16 cellular contexts compared by ENCODE assay signal in genomic region chr2:68809324-68810240, GRCh38.
DNase-seq lines count a peak whose midpoint lies in the region; ATAC-seq, FAIRE-seq and TF ChIP-seq lines count a peak whose summit lies in the region.
"Had no signal": no experiment of that assay in that cellular context is flagged by ENCODE, and none has a peak within 500 bp of the region (broad histone marks: within the 10 kb centered on the region; RNA-seq: fewer than 3 reads in every experiment).

No MANE protein-coding gene starts in this region.

- POLR2A ChIA-PET in CD4-positive, alpha-beta T cell (lab: Charles Lee), result interaction anchor here (0.6 to 1.4 kb wide), 2 partner anchors 14 to 45 kb away, joined by 4 read pairs; no protein-coding TSS in a partner anchor
- POLR2A ChIA-PET in activated CD8-positive, alpha-beta T cell treated with anti-CD3 and anti-CD28 coated beads for 36 hours (lab: Charles Lee), result interaction anchor here (0.5 kb wide), 1 partner anchor 101 kb away, joined by 3 read pairs; no protein-coding TSS in a partner anchor

- no peak for FAIRE-seq in RCC 7860 (lab: Jason Lieb, UNC)

- H3K27me3 Mint-ChIP-seq in CD4-positive, alpha-beta T cell, result no peaks in the 10 kb centered on the region
- H3K27me3 Mint-ChIP-seq in IgD-negative memory B cell (no peaks in the 10 kb centered on the region), immature natural killer cell (ENCODE audit: low read depth in 3 of 3) (no peaks in the 10 kb centered on the region)
- no peaks in the 10 kb centered on the region for H3K27me3 Mint-ChIP-seq in activated CD8-positive, alpha-beta T cell treated with anti-CD3 and anti-CD28 coated beads for 36 hours

- in situ Hi-C loops in G401 (cut with HindIII; ENCODE audit: low sequenced_read_pairs), result no loop called here

- H3K27ac Mint-ChIP-seq in CD4-positive, alpha-beta T cell, result peak overlapping the region; percentile 83
- H3K27ac Mint-ChIP-seq in IgD-negative memory B cell, result peak overlapping the region; percentile 78 to 97 (median 89)
- H3K27ac Mint-ChIP-seq in activated CD8-positive, alpha-beta T cell treated with anti-CD3 and anti-CD28 coated beads for 36 hours, result peak overlapping the region; percentile 69
- peak overlapping the region; percentile 83 to 94 (median 90) for H3K27ac Mint-ChIP-seq in immature natural killer cell

- peaks cover 84% of the 10 kb centered on the region for H3K36me3 Mint-ChIP-seq in CD4-positive, alpha-beta T cell (ENCODE audit: low read depth)
- H3K36me3 Mint-ChIP-seq in IgD-negative memory B cell (peaks cover 3% of the 10 kb centered on the region), immature natural killer cell (peaks cover 25 to 63% (median 60%) of the 10 kb centered on the region in 3 donors)
- peaks cover 64% of the 10 kb centered on the region for H3K36me3 Mint-ChIP-seq in activated CD8-positive, alpha-beta T cell treated with anti-CD3 and anti-CD28 coated beads for 36 hours (ENCODE audit: low read depth)

- H3K4me3 Mint-ChIP-seq in CD4-positive, alpha-beta T cell, result no peak overlapping the region
- peak overlapping the region in 2 of 4 donors; percentile 25 to 42 for H3K4me3 Mint-ChIP-seq in IgD-negative memory B cell
- H3K4me3 Mint-ChIP-seq in activated CD8-positive, alpha-beta T cell treated with anti-CD3 and anti-CD28 coated beads for 36 hours, result no peak overlapping the region
- peak overlapping the region in 4 of 5 donors; percentile 0 to 82 (median 44) for H3K4me3 Mint-ChIP-seq in immature natural killer cell

- no peaks in the 10 kb centered on the region for H3K9me3 Mint-ChIP-seq in CD4-positive, alpha-beta T cell
- H3K9me3 Mint-ChIP-seq in IgD-negative memory B cell (no peaks in the 10 kb centered on the region), immature natural killer cell (no peaks in the 10 kb centered on the region)
- no peaks in the 10 kb centered on the region for H3K9me3 Mint-ChIP-seq in activated CD8-positive, alpha-beta T cell treated with anti-CD3 and anti-CD28 coated beads for 36 hours

- H3K9me3 ChIP-seq in CD4-positive, alpha-beta T cell (ENCODE audit: control insufficient read depth, low read length), result no peaks in the 10 kb centered on the region
- H3K9me3 ChIP-seq: heart right ventricle had no signal

- peak overlapping the region; percentile 51 for H3K27ac ChIP-seq in CD4-positive, alpha-beta T cell (ENCODE audit: low read depth, low read length)

- intact Hi-C loops in CD4-positive, alpha-beta T cell (cut with DNase I, micrococcal nuclease), result no loop called here
- intact Hi-C loops in activated CD8-positive, alpha-beta T cell treated with anti-CD3 and anti-CD28 coated beads for 36 hours (cut with micrococcal nuclease), result no loop called here

- no peak for TF ChIP-seq CTCF in CD4-positive, alpha-beta T cell (IDR thresholded peaks at IDR 0.05)
- no peak for TF ChIP-seq CTCF in activated CD8-positive, alpha-beta T cell treated with anti-CD3 and anti-CD28 coated beads for 36 hours (IDR thresholded peaks at IDR 0.05)

- ATAC-seq in CD4-positive, alpha-beta T cell (ENCODE audit: poor library complexity), result no peak
- peak; percentile 25 for ATAC-seq in activated CD8-positive, alpha-beta T cell treated with anti-CD3 and anti-CD28 coated beads for 36 hours
- ATAC-seq in HG03108 (IDR thresholded peaks at IDR 0.05; ENCODE audit: unreplicated experiment), result no peak
- ATAC-seq: heart right ventricle had no signal

- H3K27me3 ChIP-seq in CD4-positive, alpha-beta T cell (ENCODE audit: control insufficient read depth, insufficient read depth, low read length), result no peaks in the 10 kb centered on the region
- H3K27me3 ChIP-seq: heart right ventricle had no signal

- CTCF ChIA-PET in CD4-positive, alpha-beta T cell (lab: Charles Lee), result interaction anchor here (1.1 kb wide), 1 partner anchor 58 kb away, joined by 3 read pairs; no protein-coding TSS in a partner anchor
- CTCF ChIA-PET in activated CD8-positive, alpha-beta T cell treated with anti-CD3 and anti-CD28 coated beads for 36 hours (lab: Charles Lee), result interaction anchor here (1.0 to 2.2 kb wide), 2 partner anchors 58 to 116 kb away, joined by 3 to 10 read pairs; no protein-coding TSS in a partner anchor

- peaks cover 81% of the 10 kb centered on the region for H3K4me1 Mint-ChIP-seq in CD4-positive, alpha-beta T cell (ENCODE audit: low read depth)
- H3K4me1 Mint-ChIP-seq in IgD-negative memory B cell (peaks cover 24 to 34% (median 25%) of the 10 kb centered on the region in 3 donors), immature natural killer cell (peaks cover 63 to 75% of the 10 kb centered on the region in 2 donors)
- H3K4me1 Mint-ChIP-seq in activated CD8-positive, alpha-beta T cell treated with anti-CD3 and anti-CD28 coated beads for 36 hours (ENCODE audit: low read depth), result peaks cover 34% of the 10 kb centered on the region

- DNase-seq in CD4-positive, alpha-beta T cell, result no peak
- no peak for DNase-seq in activated CD8-positive, alpha-beta T cell treated with anti-CD3 and anti-CD28 coated beads for 36 hours
- DNase-seq in immature natural killer cell (no peak), MV-4-11 (lab: John Stamatoyannopoulos, UW) (no peak), G401 (ENCODE audit: low spot score) (no peak), RCC 7860 (ENCODE audit: low spot score) (no peak)
- DNase-seq: C1 segment of cervical spinal cord; cerebellar nuclear complex; heart right ventricle; NCI-H146; NCI-H446 treated with DMSO at 0.1 percent for 48 hours; retina; stimulated activated CD4-positive, alpha-beta T cell treated with anti-CD3 and anti-CD28 coated beads, Interleukin-1b, Interleukin-23, amount 100 ng/mL, for 48 hours; T-helper 9 cell had no signal

Comparison
In these comparisons a context has a peak if more than half of its experiments do, and no peak if none do; other contexts are left out.
1. H3K4me3 Mint-ChIP-seq: peak in immature natural killer cell (4 of 5); none in CD4-positive, alpha-beta T cell (single experiment) and activated CD8-positive, alpha-beta T cell treated with anti-CD3 and anti-CD28 coated beads for 36 hours (single experiment).
2. Peak in every context shown above with its lines, with median percentiles within 50 percentile points of each other: H3K27ac Mint-ChIP-seq.